In genomic region chr7:22393825-22394458, GRCh38 we compare ENCODE assay signal across 18 cellular contexts. TPM values are rescaled to one million over a fixed set of nuclear protein-coding genes. Genes with fewer than 3 reads are reported as not detected.
DNase-seq lines count a peak whose midpoint lies in the region; ATAC-seq and TF ChIP-seq lines count a peak whose summit lies in the region.
"Had no signal": no experiment of that assay in that cellular context is flagged by ENCODE, and none has a peak within 500 bp of the region (broad histone marks: within the 10 kb centered on the region; RNA-seq: fewer than 3 reads in every experiment).

No MANE protein-coding gene starts in this region.

- DNase-seq in AG10803 (ENCODE audit: low read depth) (peak; percentile 56), HS-5 (ENCODE audit: low read depth) (peak; percentile 9), caudate nucleus (lab: John Stamatoyannopoulos, UW) (peak in 14 of 61 donors; percentile 6 to 34 (median 18)), neural progenitor cell (ENCODE audit: low spot score) (no peak), ureter (ENCODE audit: low spot score) (no peak), iPS-NIHi11 (ENCODE audit: low spot score) (no peak)
- no peak for DNase-seq in activated naive CD4-positive, alpha-beta T cell (lab: John Stamatoyannopoulos, UW)
- DNase-seq: ACHN; activated CD4-positive, alpha-beta T cell treated with anti-CD3 and anti-CD28 coated beads, Interleukin-2, amount 10 ng/mL, durations not matched to agents 7 days and 5 days; activated naive CD8-positive, alpha-beta T cell treated with anti-CD3 and anti-CD28 coated beads, Interleukin-2, amount 10 ng/mL, durations not matched to agents 7 days and 5 days; activated T-cell treated with anti-CD3 and anti-CD28 coated beads, Interleukin-2, amount 50 U/mL, for 4 hours; NCI-H1092; NK-92 treated with Interleukin-12 subunit alpha and Interleukin-12 subunit beta, amount 100 ng/mL, for 24 hours; SIG-M5; T1000 had no signal

- H3K36me3 Mint-ChIP-seq in neural progenitor cell = no peaks in the 10 kb centered on the region
- H3K36me3 Mint-ChIP-seq: activated naive CD8-positive, alpha-beta T cell treated with anti-CD3 and anti-CD28 coated beads, Interleukin-2, amount 10 ng/mL, durations not matched to agents 7 days and 5 days had no signal

- no peak overlapping the region for H3K4me2 ChIP-seq in neural progenitor cell

- no peak overlapping the region for H3K4me3 Mint-ChIP-seq in neural progenitor cell
- H3K4me3 Mint-ChIP-seq: activated CD4-positive, alpha-beta T cell treated with anti-CD3 and anti-CD28 coated beads, Interleukin-2, amount 10 ng/mL, durations not matched to agents 7 days and 5 days; activated naive CD8-positive, alpha-beta T cell treated with anti-CD3 and anti-CD28 coated beads, Interleukin-2, amount 10 ng/mL, durations not matched to agents 7 days and 5 days; activated T-cell treated with anti-CD3 and anti-CD28 coated beads, Interleukin-2, amount 50 U/mL, for 4 hours had no signal

- H3K4me3 ChIP-seq in AG10803 (ENCODE audit: low read length) (no peak overlapping the region), neural progenitor cell (no peak overlapping the region)
- H3K4me3 ChIP-seq: HAP-1, suprapubic skin had no signal

- H3K4me1 Mint-ChIP-seq in neural progenitor cell = no peaks in the 10 kb centered on the region
- H3K4me1 Mint-ChIP-seq: activated CD4-positive, alpha-beta T cell treated with anti-CD3 and anti-CD28 coated beads, Interleukin-2, amount 10 ng/mL, durations not matched to agents 7 days and 5 days; activated naive CD8-positive, alpha-beta T cell treated with anti-CD3 and anti-CD28 coated beads, Interleukin-2, amount 10 ng/mL, durations not matched to agents 7 days and 5 days had no signal

- H3K27ac ChIP-seq in caudate nucleus (ENCODE audit: low read depth, low read length) = peak overlapping the region; percentile 44
- no peak overlapping the region for H3K27ac ChIP-seq in neural progenitor cell
- H3K27ac ChIP-seq: suprapubic skin had no signal

- H2AFZ ChIP-seq in neural progenitor cell (replicated peaks) = peak overlapping the region; percentile 39

- ATAC-seq in GM21515 (IDR thresholded peaks at IDR 0.05; ENCODE audit: unreplicated experiment) = no peak
- ATAC-seq: activated T-cell treated with anti-CD3 and anti-CD28 coated beads, Interleukin-2, amount 50 U/mL, for 4 hours had no signal

- H3K9ac ChIP-seq in neural progenitor cell = no peak overlapping the region

- H3K27me3 Mint-ChIP-seq in neural progenitor cell (ENCODE audit: insufficient read depth, low read depth) = peaks cover 5% of the 10 kb centered on the region

- no peaks in the 10 kb centered on the region for H3K27me3 ChIP-seq in neural progenitor cell
- H3K27me3 ChIP-seq: suprapubic skin had no signal

- no peaks in the 10 kb centered on the region for H3K36me3 ChIP-seq in neural progenitor cell
- H3K36me3 ChIP-seq: HAP-1, suprapubic skin had no signal

- no peaks in the 10 kb centered on the region for H3F3A ChIP-seq in neural progenitor cell (ENCODE audit: low read depth)

- no peaks in the 10 kb centered on the region for H3K9me3 ChIP-seq in neural progenitor cell (ENCODE audit: low read depth)
- H3K9me3 ChIP-seq: HAP-1, suprapubic skin had no signal

- no peak overlapping the region for H3K27ac Mint-ChIP-seq in neural progenitor cell
- H3K27ac Mint-ChIP-seq: activated CD4-positive, alpha-beta T cell treated with anti-CD3 and anti-CD28 coated beads, Interleukin-2, amount 10 ng/mL, durations not matched to agents 7 days and 5 days; activated naive CD8-positive, alpha-beta T cell treated with anti-CD3 and anti-CD28 coated beads, Interleukin-2, amount 10 ng/mL, durations not matched to agents 7 days and 5 days had no signal

- H4K20me1 ChIP-seq in neural progenitor cell (ENCODE audit: low read depth) = no peaks in the 10 kb centered on the region

- no peaks in the 10 kb centered on the region for H3K4me1 ChIP-seq in neural progenitor cell
- H3K4me1 ChIP-seq: HAP-1, suprapubic skin had no signal

- no peaks in the 10 kb centered on the region for H3K79me2 ChIP-seq in neural progenitor cell (ENCODE audit: low read depth)

- H3K9me3 Mint-ChIP-seq in neural progenitor cell = no peaks in the 10 kb centered on the region
- H3K9me3 Mint-ChIP-seq: activated CD4-positive, alpha-beta T cell treated with anti-CD3 and anti-CD28 coated beads, Interleukin-2, amount 10 ng/mL, durations not matched to agents 7 days and 5 days; activated naive CD8-positive, alpha-beta T cell treated with anti-CD3 and anti-CD28 coated beads, Interleukin-2, amount 10 ng/mL, durations not matched to agents 7 days and 5 days; activated T-cell treated with anti-CD3 and anti-CD28 coated beads, Interleukin-2, amount 50 U/mL, for 4 hours had no signal

- TF ChIP-seq CTCF in AG10803 (conservative IDR thresholded peaks at IDR 0.05; ENCODE audit: low read length) (no peak), neural progenitor cell (IDR thresholded peaks at IDR 0.05) (no peak)

RNA-seq across cellular contexts. Expression of gene RAPGEF5, which starts 37.0 kb away (rescaled TPM):
- total RNA-seq in neural progenitor cell (ENCODE audit: low replicate concordance) (4.6 and 5.7 TPM in 2 replicates), ureter (56.9 TPM)

Comparison
In these comparisons a context has a peak if more than half of its experiments do, and no peak if none do; other contexts are left out.
1. DNase-seq: peak in AG10803 (single experiment) and HS-5 (single experiment); none in neural progenitor cell (single experiment), ureter (single experiment), iPS-NIHi11 (single experiment) and activated naive CD4-positive, alpha-beta T cell (0 of 4).